ENCODE assay signal across 7 cellular contexts in the genomic region with DNA sequence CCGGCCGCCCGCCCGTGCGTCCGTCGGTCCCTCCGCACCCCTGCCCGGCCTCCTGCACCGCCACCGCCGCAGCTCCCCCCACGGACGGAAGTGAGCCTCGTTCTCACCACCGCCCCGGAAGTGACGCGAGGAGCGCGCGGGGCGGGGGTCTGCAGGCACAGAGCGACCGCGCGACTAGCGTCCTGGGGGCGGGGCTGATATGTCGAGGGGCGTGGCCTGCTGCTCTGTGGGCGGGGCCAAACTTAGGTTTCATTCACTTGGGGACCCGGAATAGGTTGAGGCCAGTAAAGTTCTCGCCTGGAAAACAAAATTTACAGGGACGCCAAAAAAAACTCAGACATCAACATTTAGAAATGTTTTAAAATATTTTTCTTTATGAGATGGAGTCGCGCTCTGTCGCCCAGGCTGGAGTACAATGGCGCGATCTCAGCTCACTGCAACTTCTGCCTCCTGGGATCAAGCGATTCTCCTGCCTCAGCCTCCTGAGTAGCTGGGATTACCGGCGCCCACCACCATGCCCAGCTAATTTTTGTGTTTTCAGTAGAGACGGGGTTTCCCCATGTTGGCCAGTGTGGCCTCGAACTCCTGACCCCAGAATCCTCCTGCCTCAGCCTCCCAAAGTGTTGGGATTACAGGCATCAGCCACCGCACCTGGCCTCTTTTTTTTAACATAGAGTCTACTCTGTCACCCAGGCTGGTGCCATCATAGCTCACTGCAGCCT. TPM values are rescaled to one million over a fixed set of nuclear protein-coding genes. Genes with fewer than 3 reads are reported as not detected.
A peak's percentile ranks its signal among the peaks of the same experiment; 100 is the strongest.
DNase-seq lines count a peak whose midpoint lies in the region; ATAC-seq and TF ChIP-seq lines count a peak whose summit lies in the region.
"Not testable (repeated sequence)": the region's sequence is repeated elsewhere in the genome, so short reads cannot be mapped to it uniquely, and the experiment has no call there.

TSS of gene ABHD17A (minus strand) at position 99 of the 722 bp plus-strand sequence. CDS start 3,930 bp downstream, outside the sequence.

- H3K4me1 Mint-ChIP-seq in MCF 10A (ENCODE audit: insufficient read depth, unreplicated experiment): peaks cover 22% of the 10 kb centered on the region

- POLR2A ChIA-PET in MCF 10A (lab: Yijun Ruan, JAX): interaction anchor here (0.7 to 3.0 kb wide), 11 partner anchors 9 to 901 kb away, joined by 3 to 35 read pairs (median 3); no protein-coding TSS in a partner anchor

- not testable (repeated sequence) for H3K27me3 Mint-ChIP-seq in MCF 10A (ENCODE audit: insufficient read depth, unreplicated experiment)

- peak within 1 kb of the TSS; percentile 80 for H3K4me3 ChIP-seq in WERI-Rb-1 (ENCODE audit: low read depth, low read length)
- H3K4me3 ChIP-seq in iPS-11a (ENCODE audit: low read depth, low read length): peak within 1 kb of the TSS; percentile 85

- H3K4me3 Mint-ChIP-seq in MCF 10A (ENCODE audit: unreplicated experiment): peak within 1 kb of the TSS; percentile 85

- intact Hi-C loops in MCF 10A (cut with micrococcal nuclease): loop anchor here (1.0 kb wide), 1 partner anchor 21 kb away; no protein-coding TSS in a partner anchor
- intact Hi-C loops in sciatic nerve (cut with DNase I): not testable (repeated sequence)

- ATAC-seq in GM18517 (IDR thresholded peaks at IDR 0.05; ENCODE audit: unreplicated experiment) (peak; percentile 54), HG03108 (IDR thresholded peaks at IDR 0.05; ENCODE audit: unreplicated experiment) (peak; percentile 64), sciatic nerve (peak; percentile 97)

- not testable (repeated sequence) for TF ChIP-seq CTCF in WERI-Rb-1 (IDR thresholded peaks at IDR 0.05; ENCODE audit: low read depth, low read length); MCF 10A (IDR thresholded peaks at IDR 0.05; ENCODE audit: unreplicated experiment)

- H3K9me3 Mint-ChIP-seq in MCF 10A (ENCODE audit: unreplicated experiment): not testable (repeated sequence)

- CTCF ChIA-PET in MCF 10A (lab: Yijun Ruan, JAX): interaction anchor here (0.6 to 1.2 kb wide), 5 partner anchors 12 to 134 kb away, joined by 3 to 5 read pairs (median 4); no protein-coding TSS in a partner anchor

- not testable (repeated sequence) for H3K27me3 ChIP-seq in WERI-Rb-1 (ENCODE audit: insufficient read depth, low read depth, severe bottlenecking)

- H3K9me3 ChIP-seq in WERI-Rb-1 (ENCODE audit: severe bottlenecking): not testable (repeated sequence)

- H3K36me3 ChIP-seq in WERI-Rb-1: not testable (repeated sequence)

- not testable (repeated sequence) for BruUV-seq in MCF 10A (replicated peaks; lab: Mats Ljungman, UMichigan)

- H3K27ac Mint-ChIP-seq in MCF 10A (ENCODE audit: low read depth, unreplicated experiment): peak within 1 kb of the TSS; percentile 87

- DNase-seq in NCI-H226 (peak; percentile 94), WERI-Rb-1 (peak; percentile 93), MCF 10A (ENCODE audit: unreplicated experiment) (peak; percentile 94), sciatic nerve (ENCODE audit: low spot score) (peak; percentile 97)

- peak within 1 kb of the TSS; percentile 46; the same call in 1 of the 2 replicates for H3K27ac ChIP-seq in WERI-Rb-1

- not testable (repeated sequence) for H3K36me3 Mint-ChIP-seq in MCF 10A (ENCODE audit: insufficient read depth, unreplicated experiment)

RNA-seq across cellular contexts. Expression of gene ABHD17A, which starts in this region (rescaled TPM):
- total RNA-seq in MCF 10A (2022): 38.9 and 39.5 TPM in 2 replicates
- 78.9 TPM for total RNA-seq in sciatic nerve

Comparison
In these comparisons a context has a peak if more than half of its experiments do, and no peak if none do; other contexts are left out.
1. Peak in every context shown above with its lines: DNase-seq, ATAC-seq, H3K4me3 ChIP-seq and H3K27ac ChIP-seq.